In genomic region chr1:172470149-172470548, GRCh38 we compare ENCODE assay signal across 1 cellular context.
TF ChIP-seq lines count a peak whose summit lies in the region.

No MANE protein-coding gene starts in this region.

TF ChIP-seq in HepG2, 621 proteins besides CTCF, POLR2A, EP300 and RAD21 (continued from another document):
- TF ChIP-seq ARNTL (CRISPR knock-in tag; IDR thresholded peaks at IDR 0.05) = peak; percentile 79; the same call in 1 of the 2 replicates
- 0 out of 2 replicates have a peak, but pooled peaks have one; percentile 33 for TF ChIP-seq ZKSCAN8 (CRISPR knock-in tag; IDR thresholded peaks at IDR 0.05; ENCODE audit: borderline replicate concordance)
- no peak for TF ChIP-seq ZNF691 (CRISPR knock-in tag; IDR thresholded peaks at IDR 0.05; ENCODE audit: borderline replicate concordance, low read depth)
- TF ChIP-seq E2F2 (CRISPR knock-in tag; IDR thresholded peaks at IDR 0.05; ENCODE audit: borderline replicate concordance) = no peak
- TF ChIP-seq TCF7 (IDR thresholded peaks at IDR 0.05; ENCODE audit: low read depth) = peak; percentile 61; the same call in 1 of the 2 replicates
- TF ChIP-seq KLF16 (CRISPR knock-in tag; IDR thresholded peaks at IDR 0.05) = peak in 1 of 2 experiments; percentile 60; a peak in 1 of 4 replicates
- TF ChIP-seq SIX1 (CRISPR knock-in tag; IDR thresholded peaks at IDR 0.05; ENCODE audit: borderline replicate concordance) = peak; percentile 79
- peak; percentile 54 for TF ChIP-seq FOSL2 (CRISPR knock-in tag; IDR thresholded peaks at IDR 0.05)
- TF ChIP-seq THAP11 (CRISPR knock-in tag; IDR thresholded peaks at IDR 0.05) = peak; percentile 75
- no peak for TF ChIP-seq STAT6 (CRISPR knock-in tag; IDR thresholded peaks at IDR 0.05; ENCODE audit: borderline replicate concordance)
- no peak for TF ChIP-seq YEATS2 (CRISPR knock-in tag; IDR thresholded peaks at IDR 0.05; ENCODE audit: borderline replicate concordance)
- TF ChIP-seq GATAD2A (CRISPR knock-in tag; IDR thresholded peaks at IDR 0.05) = peak; percentile 90
- no peak for TF ChIP-seq ZNF501 (CRISPR knock-in tag; IDR thresholded peaks at IDR 0.05)
- TF ChIP-seq FOXP4 (CRISPR knock-in tag; IDR thresholded peaks at IDR 0.05) = peak; percentile 69
